ENCODE assay signal across 18 cellular contexts in genomic region chr13:35966024-35966423, GRCh38.
"Had no signal": no experiment of that assay in that cellular context is flagged by ENCODE, and none has a peak within 500 bp of the region (broad histone marks: within the 10 kb centered on the region; RNA-seq: fewer than 3 reads in every experiment).

No MANE protein-coding gene starts in this region.

- H3K4me1 ChIP-seq: parathyroid adenoma had no signal

- H3K27me3 ChIP-seq: adrenal gland, heart right ventricle had no signal

- H3K79me2 ChIP-seq: parathyroid adenoma had no signal

- H3K4me3 ChIP-seq: adrenal gland, heart right ventricle, mucosa of descending colon had no signal

- H2AFZ ChIP-seq: parathyroid adenoma had no signal

- H3K27ac ChIP-seq: adrenal gland, parathyroid adenoma had no signal

- H3K9me3 ChIP-seq: adrenal gland, mucosa of descending colon had no signal

- H3K9ac ChIP-seq: parathyroid adenoma had no signal

- ATAC-seq: activated CD8-positive, alpha-beta memory T cell treated with anti-CD3 and anti-CD28 coated beads, Interleukin-2, amount 10 ng/mL, durations not matched to agents 7 days and 5 days; mucosa of descending colon; naive thymus-derived CD8-positive, alpha-beta T cell had no signal

- DNase-seq: activated CD4-positive, alpha-beta memory T cell treated with anti-CD3 and anti-CD28 coated beads for 36 hours; activated CD8-positive, alpha-beta memory T cell treated with anti-CD3 and anti-CD28 coated beads, Interleukin-2, amount 10 ng/mL, durations not matched to agents 7 days and 5 days; activated naive CD4-positive, alpha-beta T cell treated with anti-CD3 and anti-CD28 coated beads, Interleukin-2, amount 10 ng/mL, durations not matched to agents 7 days and 5 days; activated T-cell treated with anti-CD3 and anti-CD28 coated beads, Interleukin-2, amount 50 U/mL, for 1 hour; adrenal gland; caudate nucleus; erythroblast; foreskin melanocyte; heart right ventricle; islet precursor cell; mammary epithelial cell; mucosa of descending colon; naive thymus-derived CD8-positive, alpha-beta T cell; stimulated activated CD4-positive, alpha-beta T cell treated with anti-CD3 and anti-CD28 coated beads, Interleukin-2, amount 100 ng/mL, for 48 hours; stimulated activated naive CD4-positive, alpha-beta T cell; T-helper 1 cell; T1000 had no signal

- H3K36me3 ChIP-seq: adrenal gland, heart right ventricle had no signal
